Comparison of ENCODE assay signal across 13 cellular contexts in genomic region chr14:74582910-74583581, GRCh38. TPM values are rescaled to one million over a fixed set of nuclear protein-coding genes. Genes with fewer than 3 reads are reported as not detected.
DNase-seq lines count a peak whose midpoint lies in the region; FAIRE-seq lines count a peak whose summit lies in the region.
"Had no signal": no experiment of that assay in that cellular context is flagged by ENCODE, and none has a peak within 500 bp of the region (broad histone marks: within the 10 kb centered on the region; RNA-seq: fewer than 3 reads in every experiment).

No MANE protein-coding gene starts in this region.

- DNase-seq in DMS 273 (lab: John Stamatoyannopoulos, UW; ENCODE audit: unreplicated experiment) (peak; percentile 45), DMS 273 treated with DMSO at 0.1 percent for 48 hours (lab: John Stamatoyannopoulos, UW) (no peak), epithelial cell of prostate (ENCODE audit: low read depth, low spot score) (no peak), myocyte (ENCODE audit: low read depth) (peak; percentile 69), urothelium cell line (ENCODE audit: low spot score) (no peak), retina (no peak), NCI-H2081 treated with DMSO at 0.1 percent for 48 hours (lab: John Stamatoyannopoulos, UW) (no peak)
- no peak for DNase-seq in stimulated activated CD4-positive, alpha-beta T cell treated with anti-CD3 and anti-CD28 coated beads, Interleukin-2, amount 100 ng/mL, for 48 hours
- DNase-seq: colonic mucosa, NCI-H345 had no signal

- peak; percentile 62 for FAIRE-seq in urothelium cell line (lab: Jason Lieb, UNC)
- FAIRE-seq: G401.6 had no signal

- H3K27ac ChIP-seq in epithelial cell of prostate = peak overlapping the region; percentile 39
- H3K27ac ChIP-seq: 22Rv1, colonic mucosa, SJSA1 had no signal

RNA-seq across cellular contexts. Expression of gene LTBP2, which starts 29.0 kb away (rescaled TPM):
- 16.5 and 18.6 TPM in 2 replicates for total RNA-seq in myocyte
- polyA plus RNA-seq in myocyte (2012) = 477 TPM

Comparison
In these comparisons a context has a peak if more than half of its experiments do, and no peak if none do; other contexts are left out.
1. DNase-seq: peak in DMS 273 (single experiment) and myocyte (single experiment); none in DMS 273 treated with DMSO at 0.1 percent for 48 hours (single experiment), epithelial cell of prostate (single experiment), urothelium cell line (single experiment), retina (single experiment), stimulated activated CD4-positive, alpha-beta T cell treated with anti-CD3 and anti-CD28 coated beads, Interleukin-2, amount 100 ng/mL, for 48 hours (0 of 2) and NCI-H2081 treated with DMSO at 0.1 percent for 48 hours (single experiment).